9 cellular contexts compared by ENCODE assay signal in the genomic region with DNA sequence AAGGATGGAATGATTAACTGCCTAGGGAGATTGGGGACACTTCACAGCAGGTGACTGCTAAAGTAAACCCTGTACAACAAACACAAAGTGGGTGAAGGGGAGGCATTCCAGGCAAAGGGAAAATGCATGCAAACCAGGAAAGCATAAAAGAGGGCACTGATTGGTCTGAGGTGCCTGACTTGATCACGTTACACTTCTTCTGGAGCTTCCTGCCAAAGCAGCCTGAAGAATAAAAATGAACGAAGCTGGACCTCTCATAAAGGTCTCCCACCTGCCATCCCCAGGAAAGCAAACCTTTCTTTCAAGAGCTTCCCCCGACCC. TPM values are rescaled to one million over a fixed set of nuclear protein-coding genes. Genes with fewer than 3 reads are reported as not detected.
DNase-seq lines count a peak whose midpoint lies in the region; ATAC-seq and TF ChIP-seq lines count a peak whose summit lies in the region.
"Had no signal": no experiment of that assay in that cellular context is flagged by ENCODE, and none has a peak within 500 bp of the region (broad histone marks: within the 10 kb centered on the region; RNA-seq: fewer than 3 reads in every experiment).

No MANE protein-coding gene starts in this region.

- no peaks in the 10 kb centered on the region for H3K9me3 ChIP-seq in Panc1 (ENCODE audit: control insufficient read depth, insufficient read depth, low read depth, low read length)

- H3K9me3 Mint-ChIP-seq in immature natural killer cell: no peaks in the 10 kb centered on the region

- H3K27me3 ChIP-seq in H7 (ENCODE audit: control insufficient read depth, insufficient read depth, low read length) (no peaks in the 10 kb centered on the region), Panc1 (ENCODE audit: control insufficient read depth, insufficient read depth, low read length) (no peaks in the 10 kb centered on the region)

- H3K4me1 Mint-ChIP-seq in immature natural killer cell: peaks cover 0 to 6% of the 10 kb centered on the region in 2 donors

- peak; percentile 44 for ATAC-seq in Panc1

- H3K27ac ChIP-seq in Panc1 (ENCODE audit: low read length): peak overlapping the region; percentile 30

- POLR2A ChIA-PET in Panc1 (lab: Charles Lee): interaction anchor here (0.6 to 1.4 kb wide), 5 partner anchors 90 to 338 kb away, joined by 3 to 5 read pairs (median 3); a partner anchor contains a TSS

- peaks cover 0 to 4% (median 0%) of the 10 kb centered on the region in 3 donors for H3K27me3 Mint-ChIP-seq in immature natural killer cell (ENCODE audit: low read depth in 3 of 3)

- H3K4me3 Mint-ChIP-seq in immature natural killer cell: no peak overlapping the region

- intact Hi-C loops in Panc1 (cut with micrococcal nuclease; ENCODE audit: unreplicated experiment): loop anchor here (5.0 kb wide), 1 partner anchor 226 kb away; a partner anchor contains a TSS

- H3K36me3 ChIP-seq in H7 (replicated peaks; ENCODE audit: control insufficient read depth, insufficient read depth, low read length) (peaks cover 20% of the 10 kb centered on the region), Panc1 (ENCODE audit: control insufficient read depth, insufficient read depth, low read length) (peaks cover 31% of the 10 kb centered on the region)

- BruUV-seq in Panc1 (replicated peaks; lab: Mats Ljungman, UMichigan): no TSS peak

- DNase-seq in COLO668 (lab: John Stamatoyannopoulos, UW; ENCODE audit: unreplicated experiment) (peak; percentile 76), H7 (peak; percentile 22), Panc1 (ENCODE audit: low read depth, low spot score) (no peak), kidney tubule cell (ENCODE audit: low spot score) (peak; percentile 6), NCI-H82 treated with DMSO at 0.1 percent for 48 hours (lab: John Stamatoyannopoulos, UW; ENCODE audit: unreplicated experiment) (no peak), T-helper 2 cell (no peak), immature natural killer cell (no peak), dermis blood vessel endothelial cell (no peak)

- peaks cover 0 to 6% (median 3%) of the 10 kb centered on the region in 3 donors for H3K36me3 Mint-ChIP-seq in immature natural killer cell

- H3K4me3 ChIP-seq in H7 (ENCODE audit: insufficient read depth, low read depth, low read length): no peak overlapping the region
- H3K4me3 ChIP-seq in Panc1 (ENCODE audit: low read depth in 2 of 2, low read length in 2 of 2): no peak overlapping the region

- CTCF ChIA-PET in Panc1 (lab: Charles Lee): interaction anchor here (0.5 to 2.3 kb wide), 19 partner anchors 45 to 1164 kb away, joined by 3 to 48 read pairs (median 3); a partner anchor contains a TSS

- in situ Hi-C loops in Panc1 (cut with HindIII; ENCODE audit: low pct_unique_long_range_greater_than_20kb, low sequenced_read_pairs): no loop called here

- no peak overlapping the region for H3K27ac Mint-ChIP-seq in immature natural killer cell

- TF ChIP-seq CTCF in Panc1 (IDR thresholded peaks at IDR 0.05): no peak; the same call in 1 of the 2 replicates

- peaks cover 39% of the 10 kb centered on the region for H3K4me1 ChIP-seq in Panc1 (ENCODE audit: control insufficient read depth, insufficient read depth, low read length)

RNA-seq across cellular contexts. Expression of a gene that starts 46.7 kb away (rescaled TPM):
- 0.55 and 1.4 TPM in 2 replicates for total RNA-seq in H7 (2014; rRNA removed; shearing (Covaris generic))
- total RNA-seq in Panc1 (2021; ENCODE audit: unreplicated experiment): 2.8 TPM
- polyA plus RNA-seq in Panc1 (2012; ENCODE audit: insufficient read length): 6.2 TPM
- not detected for polyA plus RNA-seq in immature natural killer cell
- total RNA-seq in dermis blood vessel endothelial cell: 3.5 and 3.9 TPM in 2 replicates
- total RNA-seq: G401 had no signal

Comparison
In these comparisons a context has a peak if more than half of its experiments do, and no peak if none do; other contexts are left out.
1. DNase-seq: peak in COLO668 (single experiment), H7 (single experiment) and kidney tubule cell (single experiment); none in Panc1 (single experiment), NCI-H82 treated with DMSO at 0.1 percent for 48 hours (single experiment), T-helper 2 cell (0 of 5), immature natural killer cell (0 of 3) and dermis blood vessel endothelial cell (single experiment).